Comparison of ENCODE assay signal across 16 cellular contexts in the genomic region with DNA sequence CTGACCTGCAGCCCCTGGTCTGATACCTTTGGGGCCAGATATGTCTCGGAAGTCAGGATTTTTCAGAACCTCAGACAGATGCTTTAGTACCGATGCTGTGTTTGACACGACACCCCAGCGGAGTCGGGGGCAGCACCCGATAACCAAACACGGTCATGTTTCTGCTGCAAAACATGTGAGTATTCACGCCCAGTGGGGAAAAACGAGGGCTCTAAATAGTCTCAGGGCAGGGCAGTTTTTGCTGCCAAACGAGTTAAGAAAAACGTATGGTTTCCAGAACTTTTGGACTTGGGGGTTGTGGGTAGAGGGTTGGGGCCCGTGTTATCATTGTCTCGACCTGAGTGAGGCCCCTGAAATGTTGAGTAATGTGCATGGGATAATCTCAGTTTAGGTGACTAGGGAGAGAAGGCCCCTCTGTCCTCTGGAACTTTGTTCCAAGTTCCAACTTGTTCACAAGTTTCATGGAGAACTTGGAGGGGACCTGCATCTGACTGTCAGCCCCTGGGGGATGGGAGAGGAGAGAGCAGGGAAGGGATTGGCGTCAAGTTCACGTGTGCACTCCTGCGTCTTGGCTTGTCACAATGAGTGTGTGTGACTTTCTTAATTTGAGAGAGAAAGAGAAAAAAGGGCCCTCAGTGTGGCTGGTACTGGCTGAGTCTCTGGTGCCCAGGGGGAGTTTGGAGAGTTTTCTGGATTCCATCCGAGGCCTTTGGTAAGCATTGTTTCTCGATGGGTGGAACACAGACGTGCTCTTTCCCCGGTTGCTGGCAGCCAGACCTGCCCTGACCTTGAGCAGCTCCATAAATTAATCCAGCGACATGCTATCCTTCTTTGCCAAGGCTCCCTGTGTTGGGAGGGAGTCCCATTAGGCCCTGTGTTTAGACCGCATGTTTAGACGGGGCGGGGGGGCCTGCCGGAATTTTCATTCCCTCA.
DNase-seq lines count a peak whose midpoint lies in the region; ATAC-seq and TF ChIP-seq lines count a peak whose summit lies in the region.
"Had no signal": no experiment of that assay in that cellular context is flagged by ENCODE, and none has a peak within 500 bp of the region (broad histone marks: within the 10 kb centered on the region; RNA-seq: fewer than 3 reads in every experiment).

No MANE protein-coding gene starts in this region.

- H3F3A ChIP-seq in PC-9 (ENCODE audit: insufficient read depth, low read depth) = no peaks in the 10 kb centered on the region; the same call in 1 of the 2 replicates

- in situ Hi-C loops in transverse colon (cut with MboI; ENCODE audit: low pct_ligation_motif_present in 1 of 4, low pct_unique_long_range_greater_than_20kb in 1 of 4, low sequenced_read_pairs in 3 of 4) = no loop called here

- H3K36me3 Mint-ChIP-seq in endothelial cell (ENCODE audit: low read depth, unreplicated experiment) = no peaks in the 10 kb centered on the region
- H3K36me3 Mint-ChIP-seq: activated naive CD8-positive, alpha-beta T cell had no signal

- H3K4me3 ChIP-seq in adipocyte (ENCODE audit: low read length) = peak overlapping the region; percentile 30
- no peak overlapping the region for H3K4me3 ChIP-seq in heart right ventricle
- no peak overlapping the region for H3K4me3 ChIP-seq in osteoblast (ENCODE audit: insufficient read depth, low read length)
- no peak overlapping the region for H3K4me3 ChIP-seq in transverse colon
- H3K4me3 ChIP-seq in PC-9 = no peak overlapping the region
- H3K4me3 ChIP-seq: colonic mucosa had no signal

- H4K20me1 ChIP-seq in osteoblast (ENCODE audit: insufficient read depth, low read length) = peaks cover 19% of the 10 kb centered on the region
- no peaks in the 10 kb centered on the region; the same call in 1 of the 2 replicates for H4K20me1 ChIP-seq in PC-9 (ENCODE audit: insufficient read depth)

- no TSS peak for BruUV-seq in PC-9 (replicated peaks; lab: Mats Ljungman, UMichigan)

- DNase-seq in adipocyte (ENCODE audit: low read depth) (no peak), heart right ventricle (no peak), osteoblast (ENCODE audit: insufficient read length, low spot score, missing footprints) (peak; percentile 60), transverse colon (peak; percentile 38), PC-9 (no peak), GM10248 (ENCODE audit: extremely low spot score) (no peak), NCI-H226 (no peak), endothelial cell (ENCODE audit: low spot score) (no peak)
- DNase-seq: activated B cell treated with CpG ODN at 0.5 μM for 24 hours; activated CD8-positive, alpha-beta memory T cell treated with anti-CD3 and anti-CD28 coated beads, Interleukin-2, amount 50 U/mL, for 4 hours; colonic mucosa; HCEC 1CT; retina; SW 1271 had no signal

- H3K4me1 ChIP-seq in adipocyte (ENCODE audit: control insufficient read depth, insufficient read depth, low read length) = peaks cover 69% of the 10 kb centered on the region
- H3K4me1 ChIP-seq in heart right ventricle = peaks cover 0 to 60% (median 24%) of the 10 kb centered on the region in 9 donors
- H3K4me1 ChIP-seq in osteoblast (ENCODE audit: insufficient read depth, low read length) = no peaks in the 10 kb centered on the region
- peaks cover 12 to 54% (median 26%) of the 10 kb centered on the region in 4 donors for H3K4me1 ChIP-seq in transverse colon
- H3K4me1 ChIP-seq in PC-9 (replicated peaks; ENCODE audit: insufficient read depth) = no peaks in the 10 kb centered on the region
- H3K4me1 ChIP-seq: colonic mucosa had no signal

- H3K9me2 ChIP-seq in PC-9 (ENCODE audit: insufficient read depth) = no peaks in the 10 kb centered on the region

- TF ChIP-seq CTCF in heart right ventricle (IDR thresholded peaks at IDR 0.05) (no peak), osteoblast (IDR thresholded peaks at IDR 0.05; ENCODE audit: extremely low read depth, low read depth, low read length) (no peak), transverse colon (IDR thresholded peaks at IDR 0.05) (no peak), PC-9 (conservative IDR thresholded peaks at IDR 0.05) (no peak), GM10248 (IDR thresholded peaks at IDR 0.05; ENCODE audit: control extremely low read depth, extremely low read depth, low read depth, missing control alignments) (no peak), endothelial cell (IDR thresholded peaks at IDR 0.05; ENCODE audit: unreplicated experiment) (no peak)

- H3K4me2 ChIP-seq in osteoblast (ENCODE audit: insufficient read depth, low read length) (no peak overlapping the region), PC-9 (no peak overlapping the region)

- H3K79me2 ChIP-seq in osteoblast (ENCODE audit: insufficient read depth, low read length) (peaks cover 38% of the 10 kb centered on the region), PC-9 (ENCODE audit: low read depth) (no peaks in the 10 kb centered on the region)

- H3K27ac ChIP-seq in heart right ventricle (peak overlapping the region in 8 of 10 donors; percentile 42 to 75 (median 64)), osteoblast (ENCODE audit: low read depth, low read length) (no peak overlapping the region), transverse colon (peak overlapping the region; percentile 48 to 86 (median 70)), PC-9 (no peak overlapping the region)
- H3K27ac ChIP-seq: colonic mucosa had no signal

- peaks cover 5% of the 10 kb centered on the region for H3K4me1 Mint-ChIP-seq in endothelial cell (ENCODE audit: unreplicated experiment)
- H3K4me1 Mint-ChIP-seq: activated B cell treated with CpG ODN at 0.5 μM for 24 hours had no signal

- no peak overlapping the region for H3K4me3 Mint-ChIP-seq in endothelial cell (ENCODE audit: unreplicated experiment)
- H3K4me3 Mint-ChIP-seq: activated B cell treated with CpG ODN at 0.5 μM for 24 hours; activated naive CD8-positive, alpha-beta T cell; stimulated activated naive CD8-positive, alpha-beta T cell treated with anti-CD3 and anti-CD28 coated beads, Interleukin-15, Interleukin-2, amounts not matched to agents 100 ng/mL and 50 ng/mL, for 24 hours had no signal

- H2AFZ ChIP-seq in osteoblast (ENCODE audit: low read length) (no peak overlapping the region), PC-9 (no peak overlapping the region)

- peaks cover 6% of the 10 kb centered on the region for H3K27me3 Mint-ChIP-seq in endothelial cell (ENCODE audit: unreplicated experiment)

- POLR2A ChIA-PET in PC-9 (lab: Charles Lee; ENCODE audit: unreplicated experiment) = no interaction called here
- POLR2A ChIA-PET in GM10248 (lab: Yijun Ruan, JAX) = no interaction called here

- H3K9me3 ChIP-seq in adipocyte (ENCODE audit: control insufficient read depth, low read length) (no peaks in the 10 kb centered on the region), heart right ventricle (no peaks in the 10 kb centered on the region), osteoblast (ENCODE audit: low read depth, low read length) (no peaks in the 10 kb centered on the region), transverse colon (no peaks in the 10 kb centered on the region), PC-9 (ENCODE audit: insufficient read depth, low read depth) (no peaks in the 10 kb centered on the region)
- H3K9me3 ChIP-seq: colonic mucosa had no signal

- WGBS in heart right ventricle, 2 donors = 55 to 60% methylated on average over 25 of the region's 25 CpGs
- WGBS in transverse colon (ENCODE audit: low coverage in 1 of 2), 2 donors = 42 to 62% methylated on average over 3 to 25 of the region's 25 CpGs

- CTCF ChIA-PET in PC-9 (lab: Charles Lee) = no interaction called here
- CTCF ChIA-PET in GM10248 (lab: Yijun Ruan, JAX) = interaction anchor here (1.1 to 2.7 kb wide), 5 partner anchors 9 to 57 kb away, joined by 3 to 8 read pairs (median 3); no protein-coding TSS in a partner anchor

- peak overlapping the region; percentile 65 for H3K9ac ChIP-seq in adipocyte (ENCODE audit: low read length)

- no peaks in the 10 kb centered on the region for H3K27me3 ChIP-seq in adipocyte (replicated peaks; ENCODE audit: control insufficient read depth, insufficient read depth, low read length)
- no peaks in the 10 kb centered on the region for H3K27me3 ChIP-seq in heart right ventricle
- no peaks in the 10 kb centered on the region for H3K27me3 ChIP-seq in osteoblast (ENCODE audit: insufficient read depth, low read length)
- no peaks in the 10 kb centered on the region for H3K27me3 ChIP-seq in transverse colon
- no peaks in the 10 kb centered on the region for H3K27me3 ChIP-seq in PC-9 (ENCODE audit: insufficient read depth, low read depth)
- H3K27me3 ChIP-seq: colonic mucosa had no signal

- no peak for TF ChIP-seq EP300 in transverse colon (IDR thresholded peaks at IDR 0.05; ENCODE audit: low read depth)

- no peaks in the 10 kb centered on the region for H3K9me3 Mint-ChIP-seq in endothelial cell (ENCODE audit: unreplicated experiment)
- H3K9me3 Mint-ChIP-seq: activated B cell treated with CpG ODN at 0.5 μM for 24 hours; stimulated activated naive CD8-positive, alpha-beta T cell treated with anti-CD3 and anti-CD28 coated beads, Interleukin-15, Interleukin-2, amounts not matched to agents 100 ng/mL and 50 ng/mL, for 24 hours had no signal

- peak; percentile 23 to 76 (median 68) for ATAC-seq in heart right ventricle

- intact Hi-C loops in heart right ventricle (cut with DNase I) (no loop called here), transverse colon (cut with DNase I; ENCODE audit: low total_unique reads) (no loop called here), PC-9 (cut with micrococcal nuclease; ENCODE audit: unreplicated experiment) (no loop called here)

- no peak for TF ChIP-seq POLR2A in transverse colon (IDR thresholded peaks at IDR 0.05)

- H3K36me3 ChIP-seq in adipocyte (ENCODE audit: control insufficient read depth, insufficient read depth, low read length, severe bottlenecking) = no peaks in the 10 kb centered on the region
- H3K36me3 ChIP-seq in heart right ventricle = no peaks in the 10 kb centered on the region
- H3K36me3 ChIP-seq in osteoblast (ENCODE audit: insufficient read depth, low read length) = peaks cover 4% of the 10 kb centered on the region
- H3K36me3 ChIP-seq in transverse colon = no peaks in the 10 kb centered on the region
- no peaks in the 10 kb centered on the region for H3K36me3 ChIP-seq in PC-9 (ENCODE audit: low read depth)
- H3K36me3 ChIP-seq: colonic mucosa had no signal

- H3K27ac Mint-ChIP-seq in endothelial cell (ENCODE audit: unreplicated experiment) = no peak overlapping the region
- H3K27ac Mint-ChIP-seq: activated B cell treated with CpG ODN at 0.5 μM for 24 hours; activated naive CD8-positive, alpha-beta T cell; stimulated activated naive CD8-positive, alpha-beta T cell treated with anti-CD3 and anti-CD28 coated beads, Interleukin-15, Interleukin-2, amounts not matched to agents 100 ng/mL and 50 ng/mL, for 24 hours had no signal

Comparison
In these comparisons a context has a peak if more than half of its experiments do, and no peak if none do; other contexts are left out.
1. DNase-seq: peak in osteoblast (single experiment) and transverse colon (single experiment); none in adipocyte (single experiment), heart right ventricle (0 of 2), PC-9 (0 of 2), GM10248 (single experiment), NCI-H226 (single experiment) and endothelial cell (single experiment).
2. H3K27ac ChIP-seq: peak in heart right ventricle (8 of 10) and transverse colon (4 of 4); none in osteoblast (single experiment) and PC-9 (single experiment).